ENCODE assay signal across 1 cellular context in the genomic region with DNA sequence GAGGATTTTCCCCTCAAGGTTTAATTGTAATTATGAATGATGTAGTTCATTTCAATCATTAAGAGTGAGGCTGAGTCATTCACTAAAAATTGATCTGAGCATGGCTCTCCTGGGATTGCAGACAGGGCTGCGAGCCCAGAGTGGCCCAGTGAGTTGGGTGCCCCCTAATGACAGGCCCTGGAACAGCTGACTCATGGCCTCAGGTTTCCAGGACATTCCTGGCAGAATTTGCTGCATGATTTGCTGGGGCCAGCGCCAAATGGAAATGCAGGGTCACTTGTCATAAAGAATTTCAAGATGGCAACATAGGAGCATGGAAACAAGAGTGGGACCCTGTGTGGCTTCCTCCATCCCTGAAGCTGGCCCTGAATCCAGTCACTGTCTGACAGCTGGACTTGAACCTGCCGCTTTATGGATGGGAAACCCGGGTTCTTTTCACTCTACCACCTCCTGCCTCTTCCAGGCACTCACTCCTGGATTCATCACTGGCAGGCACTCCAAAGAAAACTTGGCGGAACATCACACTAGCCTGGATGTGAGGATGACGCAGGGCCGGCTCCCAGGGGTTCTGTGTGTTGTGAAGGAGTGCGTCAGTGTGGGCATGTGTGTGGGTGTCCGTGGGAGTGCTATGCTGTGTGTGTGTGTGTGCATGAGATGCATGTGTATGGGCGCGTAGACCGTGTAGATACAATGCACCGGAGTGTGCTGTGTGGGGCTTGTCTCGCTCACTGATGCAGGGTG.
TF ChIP-seq lines count a peak whose summit lies in the region.

No MANE protein-coding gene starts in this region.

TF ChIP-seq in HCT116, 20 proteins besides CTCF, POLR2A, EP300 and RAD21 (continued from another document):
- TF ChIP-seq, protein P1, sequence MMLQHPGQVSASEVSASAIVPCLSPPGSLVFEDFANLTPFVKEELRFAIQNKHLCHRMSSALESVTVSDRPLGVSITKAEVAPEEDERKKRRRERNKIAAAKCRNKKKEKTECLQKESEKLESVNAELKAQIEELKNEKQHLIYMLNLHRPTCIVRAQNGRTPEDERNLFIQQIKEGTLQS (IDR thresholded peaks at IDR 0.05), result no peak
- TF ChIP-seq POLR2AphosphoS5 (IDR thresholded peaks at IDR 0.05; ENCODE audit: low read depth, low read length), result 0 out of 2 replicates have a peak, but pooled peaks have one; percentile 14
- TF ChIP-seq, protein P2, sequence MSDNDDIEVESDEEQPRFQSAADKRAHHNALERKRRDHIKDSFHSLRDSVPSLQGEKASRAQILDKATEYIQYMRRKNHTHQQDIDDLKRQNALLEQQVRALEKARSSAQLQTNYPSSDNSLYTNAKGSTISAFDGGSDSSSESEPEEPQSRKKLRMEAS (IDR thresholded peaks at IDR 0.05), result no peak
- no peak for TF ChIP-seq SP1 (IDR thresholded peaks at IDR 0.05; ENCODE audit: low read depth)
- TF ChIP-seq CEBPB (IDR thresholded peaks at IDR 0.05; ENCODE audit: low read depth), result no peak
